7 cellular contexts compared by ENCODE assay signal in genomic region chr16:53453930-53454329, GRCh38. TPM values are rescaled to one million over a fixed set of nuclear protein-coding genes. Genes with fewer than 3 reads are reported as not detected.
DNase-seq lines count a peak whose midpoint lies in the region; ATAC-seq and TF ChIP-seq lines count a peak whose summit lies in the region.
"Not testable (repeated sequence)": the region's sequence is repeated elsewhere in the genome, so short reads cannot be mapped to it uniquely, and the experiment has no call there.

No MANE protein-coding gene starts in this region.

- CTCF ChIA-PET in T-cell (lab: Charles Lee): interaction anchor here (0.7 to 1.1 kb wide), 5 partner anchors 11 to 50 kb away, joined by 3 to 4 read pairs (median 3); partner anchors contain the start of gene AKTIP (in 1 of the 2)
- CTCF ChIA-PET in activated CD4-positive, alpha-beta T cell treated with anti-CD3 and anti-CD28 coated beads, Interleukin-2, amount 10 ng/mL, durations not matched to agents 7 days and 5 days (lab: Charles Lee): interaction anchor here (0.5 to 1.4 kb wide), 6 partner anchors 14 to 399 kb away, joined by 3 to 7 read pairs (median 3); partner anchors contain the start of gene CHD9

- peaks cover 35% of the 10 kb centered on the region for H3K36me3 Mint-ChIP-seq in T-cell
- H3K36me3 Mint-ChIP-seq in activated CD4-positive, alpha-beta T cell treated with anti-CD3 and anti-CD28 coated beads, Interleukin-2, amount 10 ng/mL, durations not matched to agents 7 days and 5 days (ENCODE audit: low read depth): peaks cover 86% of the 10 kb centered on the region
- peaks cover 65% of the 10 kb centered on the region for H3K36me3 Mint-ChIP-seq in activated T-helper 2 cell treated with anti-CD3 and anti-CD28 coated beads, Interferon-gamma antibody, Interleukin-2, Interleukin-4, amounts not matched to agents 10 μg/mL and 5 μg/mL and 100 μg/mL, durations not matched to agents 14 hours and 24 hours and 36 hours (ENCODE audit: low read depth)
- H3K36me3 Mint-ChIP-seq in activated naive CD8-positive, alpha-beta T cell treated with anti-CD3 and anti-CD28 coated beads for 36 hours: peaks cover 41% of the 10 kb centered on the region
- peaks cover 24 to 49% (median 48%) of the 10 kb centered on the region in 3 donors for H3K36me3 Mint-ChIP-seq in immature natural killer cell
- peaks cover 14% of the 10 kb centered on the region for H3K36me3 Mint-ChIP-seq in neural crest cell (ENCODE audit: low read depth)

- not testable (repeated sequence) for H3K27me3 Mint-ChIP-seq in T-cell; activated CD4-positive, alpha-beta T cell treated with anti-CD3 and anti-CD28 coated beads, Interleukin-2, amount 10 ng/mL, durations not matched to agents 7 days and 5 days; activated T-helper 2 cell treated with anti-CD3 and anti-CD28 coated beads, Interferon-gamma antibody, Interleukin-2, Interleukin-4, amounts not matched to agents 10 μg/mL and 5 μg/mL and 100 μg/mL, durations not matched to agents 14 hours and 24 hours and 36 hours (ENCODE audit: low read depth); activated naive CD8-positive, alpha-beta T cell treated with anti-CD3 and anti-CD28 coated beads for 36 hours; neural crest cell (ENCODE audit: low read depth)
- peaks cover 9 to 18% (median 17%) of the 10 kb centered on the region in 3 donors for H3K27me3 Mint-ChIP-seq in immature natural killer cell (ENCODE audit: low read depth in 3 of 3)

- H3K27ac Mint-ChIP-seq in T-cell (peak overlapping the region; percentile 86 to 90), immature natural killer cell (peak overlapping the region; percentile 59 to 94 (median 90)), neural crest cell (ENCODE audit: unreplicated experiment) (peak overlapping the region; percentile 83)
- peak overlapping the region; percentile 68 for H3K27ac Mint-ChIP-seq in activated CD4-positive, alpha-beta T cell treated with anti-CD3 and anti-CD28 coated beads, Interleukin-2, amount 10 ng/mL, durations not matched to agents 7 days and 5 days
- peak overlapping the region; percentile 12 for H3K27ac Mint-ChIP-seq in activated T-helper 2 cell treated with anti-CD3 and anti-CD28 coated beads, Interferon-gamma antibody, Interleukin-2, Interleukin-4, amounts not matched to agents 10 μg/mL and 5 μg/mL and 100 μg/mL, durations not matched to agents 14 hours and 24 hours and 36 hours
- peak overlapping the region; percentile 79 for H3K27ac Mint-ChIP-seq in activated naive CD8-positive, alpha-beta T cell treated with anti-CD3 and anti-CD28 coated beads for 36 hours

- intact Hi-C loops in activated T-helper 2 cell treated with anti-CD3 and anti-CD28 coated beads, Interferon-gamma antibody, Interleukin-2, Interleukin-4, amounts not matched to agents 10 μg/mL and 5 μg/mL and 100 μg/mL, durations not matched to agents 14 hours and 24 hours and 36 hours (cut with micrococcal nuclease): loop anchor here (2.0 to 10.0 kb wide), 3 partner anchors 23 to 399 kb away; partner anchors contain the start of genes CHD9 and CHD9NB

- H3K9me3 Mint-ChIP-seq in T-cell; activated CD4-positive, alpha-beta T cell treated with anti-CD3 and anti-CD28 coated beads, Interleukin-2, amount 10 ng/mL, durations not matched to agents 7 days and 5 days; activated T-helper 2 cell treated with anti-CD3 and anti-CD28 coated beads, Interferon-gamma antibody, Interleukin-2, Interleukin-4, amounts not matched to agents 10 μg/mL and 5 μg/mL and 100 μg/mL, durations not matched to agents 14 hours and 24 hours and 36 hours; activated naive CD8-positive, alpha-beta T cell treated with anti-CD3 and anti-CD28 coated beads for 36 hours; immature natural killer cell; neural crest cell: not testable (repeated sequence)

- H3K4me3 Mint-ChIP-seq in T-cell: peak overlapping the region; percentile 10 to 78 (median 45)
- H3K4me3 Mint-ChIP-seq in activated CD4-positive, alpha-beta T cell treated with anti-CD3 and anti-CD28 coated beads, Interleukin-2, amount 10 ng/mL, durations not matched to agents 7 days and 5 days: peak overlapping the region; percentile 18
- not testable (repeated sequence) for H3K4me3 Mint-ChIP-seq in activated T-helper 2 cell treated with anti-CD3 and anti-CD28 coated beads, Interferon-gamma antibody, Interleukin-2, Interleukin-4, amounts not matched to agents 10 μg/mL and 5 μg/mL and 100 μg/mL, durations not matched to agents 14 hours and 24 hours and 36 hours (ENCODE audit: low read depth); neural crest cell
- H3K4me3 Mint-ChIP-seq in activated naive CD8-positive, alpha-beta T cell treated with anti-CD3 and anti-CD28 coated beads for 36 hours: peak overlapping the region; percentile 47
- H3K4me3 Mint-ChIP-seq in immature natural killer cell: peak overlapping the region; percentile 71 to 85 (median 76)

- DNase-seq in T-cell (peak in 13 of 34 experiments; percentile 10 to 33 (median 16)), immature natural killer cell (peak; percentile 60 to 64 (median 62))
- DNase-seq in activated CD4-positive, alpha-beta T cell treated with anti-CD3 and anti-CD28 coated beads, Interleukin-2, amount 10 ng/mL, durations not matched to agents 7 days and 5 days; activated T-helper 2 cell treated with anti-CD3 and anti-CD28 coated beads, Interferon-gamma antibody, Interleukin-2, Interleukin-4, amounts not matched to agents 10 μg/mL and 5 μg/mL and 100 μg/mL, durations not matched to agents 14 hours and 24 hours and 36 hours (ENCODE audit: low spot score); activated naive CD8-positive, alpha-beta T cell treated with anti-CD3 and anti-CD28 coated beads for 36 hours; neural crest cell (ENCODE audit: low read depth, low spot score): not testable (repeated sequence)
- DNase-seq in activated CD8-positive, alpha-beta memory T cell treated with anti-CD3 and anti-CD28 coated beads, Interleukin-2, amount 50 U/mL, for 48 hours: peak; percentile 45

- not testable (repeated sequence) for ATAC-seq in T-cell (replicated peaks in 1 of 4)

- H3K4me1 Mint-ChIP-seq in T-cell (peaks cover 82 to 87% (median 87%) of the 10 kb centered on the region in 3 donors), immature natural killer cell (peaks cover 81 to 91% of the 10 kb centered on the region in 2 donors)
- peaks cover 84% of the 10 kb centered on the region for H3K4me1 Mint-ChIP-seq in activated CD4-positive, alpha-beta T cell treated with anti-CD3 and anti-CD28 coated beads, Interleukin-2, amount 10 ng/mL, durations not matched to agents 7 days and 5 days
- peaks cover 71% of the 10 kb centered on the region for H3K4me1 Mint-ChIP-seq in activated T-helper 2 cell treated with anti-CD3 and anti-CD28 coated beads, Interferon-gamma antibody, Interleukin-2, Interleukin-4, amounts not matched to agents 10 μg/mL and 5 μg/mL and 100 μg/mL, durations not matched to agents 14 hours and 24 hours and 36 hours (ENCODE audit: low read depth)
- peaks cover 72% of the 10 kb centered on the region for H3K4me1 Mint-ChIP-seq in activated naive CD8-positive, alpha-beta T cell treated with anti-CD3 and anti-CD28 coated beads for 36 hours
- not testable (repeated sequence) for H3K4me1 Mint-ChIP-seq in neural crest cell

- TF ChIP-seq CTCF in neural crest cell (conservative IDR thresholded peaks at IDR 0.05): not testable (repeated sequence)

- POLR2A ChIA-PET in T-cell (lab: Charles Lee): interaction anchor here (0.6 to 1.2 kb wide), 3 partner anchors 17 to 296 kb away, joined by 3 to 6 read pairs (median 4); partner anchors contain the start of gene RBL2 (in 1 of the 2)
- POLR2A ChIA-PET in activated CD4-positive, alpha-beta T cell treated with anti-CD3 and anti-CD28 coated beads, Interleukin-2, amount 10 ng/mL, durations not matched to agents 7 days and 5 days (lab: Charles Lee): interaction anchor here (0.6 to 0.8 kb wide), 2 partner anchors 18 to 50 kb away, joined by 3 to 4 read pairs; no protein-coding TSS in a partner anchor

RNA-seq across cellular contexts. Expression of gene RBL2, which starts 19.7 kb away (rescaled TPM):
- total RNA-seq in T-cell (100 to 1,000 TPM; 193 to 366 (median 261) TPM), neural crest cell (28.6 and 29.8 TPM in 2 replicates)
- total RNA-seq in activated CD4-positive, alpha-beta T cell treated with anti-CD3 and anti-CD28 coated beads, Interleukin-2, amount 10 ng/mL, durations not matched to agents 7 days and 5 days: 100 to 1,000 TPM; 178 to 188 TPM
- total RNA-seq in activated T-helper 2 cell treated with anti-CD3 and anti-CD28 coated beads, Interferon-gamma antibody, Interleukin-2, Interleukin-4, amounts not matched to agents 10 μg/mL and 5 μg/mL and 100 μg/mL, durations not matched to agents 14 hours and 24 hours and 36 hours: 69.5 and 69.9 TPM in 2 replicates
- 10 to 100 TPM; 48.3 to 49.2 TPM for total RNA-seq in activated naive CD8-positive, alpha-beta T cell treated with anti-CD3 and anti-CD28 coated beads for 36 hours
- 100 to 1,000 TPM; 140 to 194 (median 186) TPM for polyA plus RNA-seq in immature natural killer cell

RNA-seq across cellular contexts. Expression of gene AKTIP, which starts 49.1 kb away (rescaled TPM):
- 10 to 100 TPM; 56.3 to 96.8 (median 70.6) TPM for total RNA-seq in T-cell
- 10 to 100 TPM; 57.9 to 61.3 TPM for total RNA-seq in activated CD4-positive, alpha-beta T cell treated with anti-CD3 and anti-CD28 coated beads, Interleukin-2, amount 10 ng/mL, durations not matched to agents 7 days and 5 days
- 17.1 and 20.5 TPM in 2 replicates for total RNA-seq in activated T-helper 2 cell treated with anti-CD3 and anti-CD28 coated beads, Interferon-gamma antibody, Interleukin-2, Interleukin-4, amounts not matched to agents 10 μg/mL and 5 μg/mL and 100 μg/mL, durations not matched to agents 14 hours and 24 hours and 36 hours
- total RNA-seq in activated naive CD8-positive, alpha-beta T cell treated with anti-CD3 and anti-CD28 coated beads for 36 hours: 10 to 100 TPM; 26.6 to 27.1 TPM
- 10 to 100 TPM; 23.3 to 32.0 (median 30.9) TPM for polyA plus RNA-seq in immature natural killer cell
- total RNA-seq in neural crest cell: 21.0 and 21.5 TPM in 2 replicates

Comparison
In these comparisons a context has a peak if more than half of its experiments do, and no peak if none do; other contexts are left out.
1. H3K27ac Mint-ChIP-seq: peak in every context shown above with its lines; median percentile 90 in immature natural killer cell; 88 in T-cell; 83 in neural crest cell; 79 in activated naive CD8-positive, alpha-beta T cell treated with anti-CD3 and anti-CD28 coated beads for 36 hours; 68 in activated CD4-positive, alpha-beta T cell treated with anti-CD3 and anti-CD28 coated beads, Interleukin-2, amount 10 ng/mL, durations not matched to agents 7 days and 5 days; 12 in activated T-helper 2 cell treated with anti-CD3 and anti-CD28 coated beads, Interferon-gamma antibody, Interleukin-2, Interleukin-4, amounts not matched to agents 10 μg/mL and 5 μg/mL and 100 μg/mL, durations not matched to agents 14 hours and 24 hours and 36 hours.